Comparison of ENCODE assay signal across 28 cellular contexts in genomic region chr3:143957447-143957846, GRCh38.
"Had no signal": no experiment of that assay in that cellular context is flagged by ENCODE, and none has a peak within 500 bp of the region (broad histone marks: within the 10 kb centered on the region; RNA-seq: fewer than 3 reads in every experiment).

No MANE protein-coding gene starts in this region.

- H3K4me1 ChIP-seq: gastrocnemius medialis, psoas muscle, sigmoid colon, stomach, thyroid gland, vagina had no signal

- H3K9me3 ChIP-seq: gastrocnemius medialis, ovary, sigmoid colon, thyroid gland, vagina had no signal

- H3K27ac ChIP-seq: dorsolateral prefrontal cortex, epithelial cell of prostate, gastrocnemius medialis, ovary, psoas muscle, sigmoid colon, stomach, thyroid gland, vagina had no signal

- DNase-seq: dorsolateral prefrontal cortex; effector CD4-positive, alpha-beta T cell; endodermal cell; foreskin fibroblast; gastrocnemius medialis; head of caudate nucleus; kidney; midbrain; naive thymus-derived CD4-positive, alpha-beta T cell; occipital lobe; ovary; posterior cingulate gyrus; psoas muscle; right cardiac atrium; sigmoid colon; stimulated activated CD4-positive, alpha-beta T cell treated with anti-CD3 and anti-CD28 coated beads, Interleukin-2, amount 100 ng/mL, for 24 hours; stimulated activated CD4-positive, alpha-beta T cell treated with anti-CD3 and anti-CD28 coated beads, Interleukin-4, amount 100 ng/mL, for 24 hours; stimulated activated naive CD4-positive, alpha-beta T cell treated with Interleukin-2 at 50 U/mL for 16 hours; stomach; thyroid gland; trophoblast cell had no signal

- H3K36me3 Mint-ChIP-seq: memory B cell; naive thymus-derived CD4-positive, alpha-beta T cell; stimulated activated effector memory CD8-positive, alpha-beta T cell treated with anti-CD3 and anti-CD28 coated beads, Interleukin-12 subunit alpha, Interleukin-12 subunit beta, amount 100 ng/mL, for 72 hours had no signal

- H3K27ac Mint-ChIP-seq: endodermal cell; memory B cell; naive thymus-derived CD4-positive, alpha-beta T cell; stimulated activated effector memory CD8-positive, alpha-beta T cell treated with anti-CD3 and anti-CD28 coated beads, Interleukin-12 subunit alpha, Interleukin-12 subunit beta, amount 100 ng/mL, for 72 hours had no signal

- ATAC-seq: esophagus mucosa; gastrocnemius medialis; left lobe of liver; naive thymus-derived CD4-positive, alpha-beta T cell; psoas muscle; right cardiac atrium; stimulated activated effector memory CD8-positive, alpha-beta T cell treated with anti-CD3 and anti-CD28 coated beads, Interleukin-12 subunit alpha, Interleukin-12 subunit beta, amount 100 ng/mL, for 72 hours had no signal

- H3K27me3 ChIP-seq: dorsolateral prefrontal cortex, gastrocnemius medialis, ovary, sigmoid colon, stomach, thyroid gland, vagina had no signal

- H3K4me3 Mint-ChIP-seq: endodermal cell; memory B cell; naive thymus-derived CD4-positive, alpha-beta T cell; stimulated activated effector memory CD8-positive, alpha-beta T cell treated with anti-CD3 and anti-CD28 coated beads, Interleukin-12 subunit alpha, Interleukin-12 subunit beta, amount 100 ng/mL, for 72 hours had no signal

- H3K36me3 ChIP-seq: gastrocnemius medialis, ovary, sigmoid colon, stomach, thyroid gland, vagina had no signal

- H3K4me1 Mint-ChIP-seq: memory B cell had no signal

- H3K27me3 Mint-ChIP-seq: memory B cell had no signal

- H3K4me3 ChIP-seq: dorsolateral prefrontal cortex, gastrocnemius medialis, lung, ovary, psoas muscle, sigmoid colon, stomach, thyroid gland, vagina had no signal
